ENCODE assay signal across 10 cellular contexts in genomic region chr10:3787001-3787400, GRCh38. TPM values are rescaled to one million over a fixed set of nuclear protein-coding genes. Genes with fewer than 3 reads are reported as not detected.
DNase-seq lines count a peak whose midpoint lies in the region; ATAC-seq lines count a peak whose summit lies in the region.
"Had no signal": no experiment of that assay in that cellular context is flagged by ENCODE, and none has a peak within 500 bp of the region (broad histone marks: within the 10 kb centered on the region; RNA-seq: fewer than 3 reads in every experiment).

No MANE protein-coding gene starts in this region.

- H3K27me3 Mint-ChIP-seq in activated CD4-positive, alpha-beta T cell treated with anti-CD3 and anti-CD28 coated beads, Interleukin-2, amount 10 ng/mL, durations not matched to agents 24 days and 14 days, result no peaks in the 10 kb centered on the region
- no peaks in the 10 kb centered on the region for H3K27me3 Mint-ChIP-seq in activated T-helper 17 cell treated with anti-CD3 and anti-CD28 coated beads, Interleukin-2, amount 50 U/mL, for 72 hours
- H3K27me3 Mint-ChIP-seq in stimulated activated naive B cell treated with anti-CD40 and anti-IgM and Interleukin-4, amounts not matched to agents 10 μg/mL and 1 μg/mL and 100 μg/mL, for 72 hours, result no peaks in the 10 kb centered on the region

- H3K4me1 Mint-ChIP-seq in activated CD4-positive, alpha-beta T cell treated with anti-CD3 and anti-CD28 coated beads, Interleukin-2, amount 10 ng/mL, durations not matched to agents 24 days and 14 days, result peaks cover 39% of the 10 kb centered on the region
- H3K4me1 Mint-ChIP-seq in activated T-helper 17 cell treated with anti-CD3 and anti-CD28 coated beads, Interleukin-2, amount 50 U/mL, for 72 hours, result peaks cover 26% of the 10 kb centered on the region
- H3K4me1 Mint-ChIP-seq in stimulated activated naive B cell treated with anti-CD40 and anti-IgM and Interleukin-4, amounts not matched to agents 10 μg/mL and 1 μg/mL and 100 μg/mL, for 72 hours, result peaks cover 27 to 46% of the 10 kb centered on the region in 2 donors

- no peak for ATAC-seq in activated T-helper 17 cell treated with anti-CD3 and anti-CD28 coated beads, Interleukin-2, amount 50 U/mL, for 72 hours (replicated peaks)
- ATAC-seq in stimulated activated naive B cell treated with anti-CD40 and anti-IgM and Interleukin-4, amounts not matched to agents 10 μg/mL and 1 μg/mL and 100 μg/mL, for 72 hours (replicated peaks), result no peak
- ATAC-seq in GM18520 (IDR thresholded peaks at IDR 0.05; ENCODE audit: unreplicated experiment), result no peak

- peak overlapping the region; percentile 99 for H3K27ac Mint-ChIP-seq in activated CD4-positive, alpha-beta T cell treated with anti-CD3 and anti-CD28 coated beads, Interleukin-2, amount 10 ng/mL, durations not matched to agents 24 days and 14 days
- H3K27ac Mint-ChIP-seq in activated T-helper 17 cell treated with anti-CD3 and anti-CD28 coated beads, Interleukin-2, amount 50 U/mL, for 72 hours, result peak overlapping the region; percentile 100
- H3K27ac Mint-ChIP-seq in stimulated activated naive B cell treated with anti-CD40 and anti-IgM and Interleukin-4, amounts not matched to agents 10 μg/mL and 1 μg/mL and 100 μg/mL, for 72 hours, result peak overlapping the region; percentile 100

- H3K9me3 Mint-ChIP-seq in activated CD4-positive, alpha-beta T cell treated with anti-CD3 and anti-CD28 coated beads, Interleukin-2, amount 10 ng/mL, durations not matched to agents 24 days and 14 days, result peaks cover 15% of the 10 kb centered on the region
- no peaks in the 10 kb centered on the region for H3K9me3 Mint-ChIP-seq in activated T-helper 17 cell treated with anti-CD3 and anti-CD28 coated beads, Interleukin-2, amount 50 U/mL, for 72 hours
- peaks cover 1 to 7% of the 10 kb centered on the region in 2 donors for H3K9me3 Mint-ChIP-seq in stimulated activated naive B cell treated with anti-CD40 and anti-IgM and Interleukin-4, amounts not matched to agents 10 μg/mL and 1 μg/mL and 100 μg/mL, for 72 hours

- intact Hi-C loops in activated CD4-positive, alpha-beta T cell treated with anti-CD3 and anti-CD28 coated beads, Interleukin-2, amount 10 ng/mL, durations not matched to agents 24 days and 14 days (cut with micrococcal nuclease), result no loop called here

- peak; percentile 57 for DNase-seq in activated CD4-positive, alpha-beta T cell treated with anti-CD3 and anti-CD28 coated beads, Interleukin-2, amount 10 ng/mL, durations not matched to agents 24 days and 14 days
- DNase-seq in activated CD4-positive, alpha-beta T cell treated with anti-CD3 and anti-CD28 coated beads for 1 hour, result no peak
- DNase-seq in islet precursor cell (peak; percentile 35), NCI-H446 (lab: John Stamatoyannopoulos, UW) (no peak), COLO668 (lab: John Stamatoyannopoulos, UW; ENCODE audit: unreplicated experiment) (no peak)
- DNase-seq in stimulated activated naive B cell treated with anti-CD40 and anti-IgM and Interleukin-4, amounts not matched to agents 10 μg/mL and 1 μg/mL and 100 μg/mL, for 72 hours, result no peak
- DNase-seq: NCI-H1105 treated with DMSO at 0.1 percent for 48 hours, SHP77 had no signal

- peak overlapping the region; percentile 91 for H3K4me3 Mint-ChIP-seq in activated CD4-positive, alpha-beta T cell treated with anti-CD3 and anti-CD28 coated beads, Interleukin-2, amount 10 ng/mL, durations not matched to agents 24 days and 14 days
- H3K4me3 Mint-ChIP-seq in activated T-helper 17 cell treated with anti-CD3 and anti-CD28 coated beads, Interleukin-2, amount 50 U/mL, for 72 hours, result peak overlapping the region; percentile 98
- no peak overlapping the region for H3K4me3 Mint-ChIP-seq in stimulated activated naive B cell treated with anti-CD40 and anti-IgM and Interleukin-4, amounts not matched to agents 10 μg/mL and 1 μg/mL and 100 μg/mL, for 72 hours

- peaks cover 38% of the 10 kb centered on the region for H3K36me3 Mint-ChIP-seq in activated CD4-positive, alpha-beta T cell treated with anti-CD3 and anti-CD28 coated beads, Interleukin-2, amount 10 ng/mL, durations not matched to agents 24 days and 14 days (ENCODE audit: low read depth)
- H3K36me3 Mint-ChIP-seq in activated T-helper 17 cell treated with anti-CD3 and anti-CD28 coated beads, Interleukin-2, amount 50 U/mL, for 72 hours (ENCODE audit: low read depth), result peaks cover 51% of the 10 kb centered on the region
- H3K36me3 Mint-ChIP-seq in stimulated activated naive B cell treated with anti-CD40 and anti-IgM and Interleukin-4, amounts not matched to agents 10 μg/mL and 1 μg/mL and 100 μg/mL, for 72 hours, result peaks cover 39 to 47% of the 10 kb centered on the region in 2 donors

RNA-seq across cellular contexts. Expression of gene KLF6, which starts 2.0 kb away (rescaled TPM):
- 116 and 127 TPM in 2 replicates for total RNA-seq in activated CD4-positive, alpha-beta T cell treated with anti-CD3 and anti-CD28 coated beads, Interleukin-2, amount 10 ng/mL, durations not matched to agents 24 days and 14 days
- 100 to 1,000 TPM; 163 to 201 TPM for total RNA-seq in activated T-helper 17 cell treated with anti-CD3 and anti-CD28 coated beads, Interleukin-2, amount 50 U/mL, for 72 hours

Comparison
In these comparisons a context has a peak if more than half of its experiments do, and no peak if none do; other contexts are left out.
1. DNase-seq: peak in activated CD4-positive, alpha-beta T cell treated with anti-CD3 and anti-CD28 coated beads, Interleukin-2, amount 10 ng/mL, durations not matched to agents 24 days and 14 days (single experiment) and islet precursor cell (single experiment); none in activated CD4-positive, alpha-beta T cell treated with anti-CD3 and anti-CD28 coated beads for 1 hour (single experiment), stimulated activated naive B cell treated with anti-CD40 and anti-IgM and Interleukin-4, amounts not matched to agents 10 μg/mL and 1 μg/mL and 100 μg/mL, for 72 hours (single experiment), NCI-H446 (0 of 2) and COLO668 (single experiment).
2. H3K4me3 Mint-ChIP-seq: peak in activated CD4-positive, alpha-beta T cell treated with anti-CD3 and anti-CD28 coated beads, Interleukin-2, amount 10 ng/mL, durations not matched to agents 24 days and 14 days (single experiment) and activated T-helper 17 cell treated with anti-CD3 and anti-CD28 coated beads, Interleukin-2, amount 50 U/mL, for 72 hours (single experiment); none in stimulated activated naive B cell treated with anti-CD40 and anti-IgM and Interleukin-4, amounts not matched to agents 10 μg/mL and 1 μg/mL and 100 μg/mL, for 72 hours (0 of 2).
3. Peak in every context shown above with its lines, with median percentiles within 50 percentile points of each other: H3K27ac Mint-ChIP-seq.